Comparison of ENCODE assay signal across 14 cellular contexts in genomic region chr13:28478127-28478526, GRCh38. TPM values are rescaled to one million over a fixed set of nuclear protein-coding genes. Genes with fewer than 3 reads are reported as not detected.
"Had no signal": no experiment of that assay in that cellular context is flagged by ENCODE, and none has a peak within 500 bp of the region (broad histone marks: within the 10 kb centered on the region; RNA-seq: fewer than 3 reads in every experiment).

No MANE protein-coding gene starts in this region.

- H3K9me3 ChIP-seq: prostate gland, right lobe of liver, upper lobe of right lung had no signal

- H3K27ac ChIP-seq: foreskin keratinocyte, prostate gland, right lobe of liver, upper lobe of right lung had no signal

- H3K4me3 ChIP-seq: prostate gland, right lobe of liver, upper lobe of right lung had no signal

- H3K36me3 ChIP-seq: prostate gland, right lobe of liver, upper lobe of right lung had no signal

- H3K4me1 ChIP-seq: foreskin keratinocyte, prostate gland, right lobe of liver had no signal

- DNase-seq: activated CD4-positive, alpha-beta T cell treated with anti-CD3 and anti-CD28 coated beads, Interleukin-2, amount 50 U/mL, for 4 hours; activated CD4-positive, CD25-positive, alpha-beta regulatory T cell treated with anti-CD3 and anti-CD28 coated beads, Interleukin-2, amount 50 U/mL, for 72 hours; activated effector memory CD4-positive, alpha-beta T cell treated with Interleukin-2 at 50 U/mL for 16 hours; activated T-cell treated with anti-CD3 and anti-CD28 coated beads, Interleukin-2, amount 50 U/mL, for 24 hours; anterior cingulate cortex; foreskin keratinocyte; immature natural killer cell; natural killer cell; right lobe of liver; stimulated activated CD4-positive, alpha-beta T cell treated with anti-CD3 and anti-CD28 coated beads, Interleukin-12 subunit alpha, Interleukin-12 subunit beta, amount 100 ng/mL, for 4 hours; upper lobe of right lung had no signal

- ATAC-seq: activated naive CD4-positive, alpha-beta T cell treated with anti-CD3 and anti-CD28 coated beads, Interleukin-2, amount 50 U/mL, for 72 hours; foreskin keratinocyte; natural killer cell; upper lobe of right lung had no signal

- H3K27me3 ChIP-seq: right lobe of liver, upper lobe of right lung had no signal

- FAIRE-seq: bronchial epithelial cell had no signal

RNA-seq across cellular contexts. Expression of gene FLT1, which starts 16.8 kb away (rescaled TPM):
- total RNA-seq: bronchial epithelial cell, foreskin keratinocyte had no signal
- polyA plus RNA-seq: foreskin keratinocyte, immature natural killer cell had no signal
